Comparison of ENCODE assay signal across 31 cellular contexts in genomic region chr6:26489926-26490575, GRCh38. TPM values are rescaled to one million over a fixed set of nuclear protein-coding genes. Genes with fewer than 3 reads are reported as not detected.
"Had no signal": no experiment of that assay in that cellular context is flagged by ENCODE, and none has a peak within 500 bp of the region (broad histone marks: within the 10 kb centered on the region; RNA-seq: fewer than 3 reads in every experiment).

No MANE protein-coding gene starts in this region.

- H3K4me1 ChIP-seq: gastrocnemius medialis, left lung, neural progenitor cell, parathyroid adenoma, psoas muscle, transverse colon, vagina had no signal

- H3K4me1 Mint-ChIP-seq: nephron; neural progenitor cell; stimulated activated naive B cell treated with anti-CD40 and anti-IgM and Interleukin-4, amounts not matched to agents 10 μg/mL and 1 μg/mL and 100 μg/mL, for 72 hours had no signal

- DNase-seq: dorsolateral prefrontal cortex; effector CD8-positive, alpha-beta T cell; endodermal cell; foreskin fibroblast; gastrocnemius medialis; head of caudate nucleus; kidney; left lung; mesenchymal stem cell; naive thymus-derived CD4-positive, alpha-beta T cell; psoas muscle; right cardiac atrium; stimulated activated CD4-positive, alpha-beta T cell treated with anti-CD3 and anti-CD28 coated beads, Interleukin-15, amount 100 ng/mL, for 24 hours; stimulated activated CD4-positive, alpha-beta T cell treated with anti-CD3 and anti-CD28 coated beads, Interleukin-2, amount 100 ng/mL, for 48 hours; stimulated activated naive B cell treated with anti-CD40 and anti-IgM and Interleukin-4, amounts not matched to agents 10 μg/mL and 1 μg/mL and 100 μg/mL, for 72 hours; transverse colon had no signal

- H3K27me3 ChIP-seq: dorsolateral prefrontal cortex, gastrocnemius medialis, left lung, neural progenitor cell, transverse colon, vagina had no signal

- H3K4me3 Mint-ChIP-seq: endodermal cell; mesothelial cell of epicardium; naive thymus-derived CD4-positive, alpha-beta T cell; nephron; neural progenitor cell; stimulated activated naive B cell treated with anti-CD40 and anti-IgM and Interleukin-4, amounts not matched to agents 10 μg/mL and 1 μg/mL and 100 μg/mL, for 72 hours; stimulated activated naive CD8-positive, alpha-beta T cell treated with anti-CD3 and anti-CD28 coated beads, Interleukin-15, Interleukin-2, amounts not matched to agents 100 ng/mL and 50 ng/mL, for 24 hours had no signal

- H3K36me3 ChIP-seq: gastrocnemius medialis, left lung, neural progenitor cell, transverse colon, vagina had no signal

- H3K4me3 ChIP-seq: dorsolateral prefrontal cortex, gastrocnemius medialis, left lung, neural progenitor cell, psoas muscle, skin epidermis, transverse colon, vagina had no signal

- H3K36me3 Mint-ChIP-seq: neural progenitor cell had no signal

- H3K9ac ChIP-seq: neural progenitor cell, parathyroid adenoma had no signal

- H3K27me3 Mint-ChIP-seq: stimulated activated naive CD8-positive, alpha-beta T cell treated with anti-CD3 and anti-CD28 coated beads, Interleukin-15, Interleukin-2, amounts not matched to agents 100 ng/mL and 50 ng/mL, for 24 hours had no signal

- H3K9me3 ChIP-seq: gastrocnemius medialis, transverse colon, vagina had no signal

- H3K27ac ChIP-seq: dorsolateral prefrontal cortex, epithelial cell of prostate, gastrocnemius medialis, left lung, neural progenitor cell, parathyroid adenoma, psoas muscle, skin epidermis, transverse colon, vagina had no signal

- H3K27ac Mint-ChIP-seq: endodermal cell; mesothelial cell of epicardium; naive thymus-derived CD4-positive, alpha-beta T cell; nephron; neural progenitor cell; stimulated activated naive B cell treated with anti-CD40 and anti-IgM and Interleukin-4, amounts not matched to agents 10 μg/mL and 1 μg/mL and 100 μg/mL, for 72 hours; stimulated activated naive CD8-positive, alpha-beta T cell treated with anti-CD3 and anti-CD28 coated beads, Interleukin-15, Interleukin-2, amounts not matched to agents 100 ng/mL and 50 ng/mL, for 24 hours had no signal

- ATAC-seq: esophagus mucosa; gastrocnemius medialis; left lung; naive thymus-derived CD4-positive, alpha-beta T cell; psoas muscle; right cardiac atrium; stimulated activated naive B cell treated with anti-CD40 and anti-IgM and Interleukin-4, amounts not matched to agents 10 μg/mL and 1 μg/mL and 100 μg/mL, for 72 hours had no signal

RNA-seq across cellular contexts. Expression of gene BTN1A1, which starts 10.1 kb away (rescaled TPM):
- total RNA-seq: esophagus mucosa; gastrocnemius medialis; glomerular endothelial cell; left lung; lower leg skin; lung microvascular endothelial cell; mucosa of gallbladder; naive thymus-derived CD4-positive, alpha-beta T cell; psoas muscle; renal cortical epithelial cell; right cardiac atrium; ureter; vagina had no signal
